Comparison of ENCODE assay signal across 17 cellular contexts in the genomic region with DNA sequence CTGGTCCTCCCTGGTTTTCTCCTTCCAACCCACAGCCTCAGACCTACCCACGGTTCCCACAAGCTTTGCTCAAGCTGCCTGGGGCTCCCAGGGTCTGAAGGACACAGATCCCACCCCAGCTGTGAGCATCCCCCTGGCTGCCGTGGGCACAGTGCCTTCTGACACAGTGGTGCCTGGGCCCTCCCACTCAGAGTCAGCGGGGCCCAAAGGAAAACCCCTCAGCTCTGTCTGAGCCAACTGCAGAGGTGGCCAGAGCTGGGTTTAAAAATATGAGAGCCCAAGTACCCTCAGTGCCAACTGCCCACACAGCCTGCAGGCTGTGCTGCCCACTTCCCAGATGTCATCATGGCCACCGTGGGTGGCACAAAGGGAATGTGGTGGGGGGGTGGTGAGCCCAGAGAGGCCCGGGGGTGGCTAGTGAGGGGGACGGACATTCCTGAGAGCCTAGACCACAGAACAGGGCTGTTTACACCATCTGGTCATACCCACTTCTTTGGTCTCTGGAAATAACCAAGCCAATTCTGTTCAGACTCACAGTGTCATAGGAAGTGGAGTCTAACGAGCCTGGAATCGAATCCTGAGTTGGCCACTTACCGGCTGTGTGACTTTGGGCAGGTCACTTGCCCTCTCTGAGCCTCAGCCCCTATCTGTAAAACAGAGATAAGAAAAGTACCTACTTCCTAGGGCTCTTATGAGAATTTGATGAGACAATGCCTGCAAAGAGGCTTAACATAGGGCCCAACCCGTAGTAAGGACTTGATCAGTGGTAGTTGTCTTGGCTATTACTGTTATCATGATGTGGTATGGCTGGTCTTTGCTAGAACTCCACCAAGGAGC.
DNase-seq lines count a peak whose midpoint lies in the region; ATAC-seq and TF ChIP-seq lines count a peak whose summit lies in the region.
"Had no signal": no experiment of that assay in that cellular context is flagged by ENCODE, and none has a peak within 500 bp of the region (broad histone marks: within the 10 kb centered on the region; RNA-seq: fewer than 3 reads in every experiment).

No MANE protein-coding gene starts in this region.

- no peak overlapping the region for H3K9ac ChIP-seq in neuronal stem cell (ENCODE audit: low read depth, low read length, poor library complexity)

- H3K4me3 Mint-ChIP-seq in brain (no peak overlapping the region), immature natural killer cell (no peak overlapping the region)
- H3K4me3 Mint-ChIP-seq: activated naive CD4-positive, alpha-beta T cell treated with anti-CD3 and anti-CD28 coated beads for 36 hours; CD8-positive, alpha-beta memory T cell had no signal

- ATAC-seq in HG03521 (IDR thresholded peaks at IDR 0.05; ENCODE audit: unreplicated experiment): no peak

- H3K4me1 ChIP-seq in neuronal stem cell (ENCODE audit: control insufficient read depth in 2 of 2, insufficient read depth in 1 of 2, low read depth in 1 of 2, low read length in 2 of 2): peaks cover 0 to 8% of the 10 kb centered on the region in 2 donors

- H3K4me3 ChIP-seq in AG10803 (ENCODE audit: low read length): no peak overlapping the region
- H3K4me3 ChIP-seq in neuronal stem cell (ENCODE audit: low read length in 2 of 2): no peak overlapping the region
- H3K4me3 ChIP-seq: tibial nerve had no signal

- no peak overlapping the region for H2AFZ ChIP-seq in neuronal stem cell (ENCODE audit: low read length)

- H3K36me3 Mint-ChIP-seq in brain (no peaks in the 10 kb centered on the region), immature natural killer cell (no peaks in the 10 kb centered on the region)

- peak overlapping the region; percentile 24 for H3K18ac ChIP-seq in neuronal stem cell (ENCODE audit: low read length)

- no peak overlapping the region for H4K8ac ChIP-seq in neuronal stem cell (ENCODE audit: low read depth, low read length)

- H2BK120ac ChIP-seq in neuronal stem cell (ENCODE audit: low read depth, low read length): no peak overlapping the region

- H3K36me3 ChIP-seq in neuronal stem cell (replicated peaks in 1 of 2; ENCODE audit: control insufficient read depth in 2 of 2, insufficient read depth in 2 of 2, low read length in 2 of 2): no peaks in the 10 kb centered on the region
- H3K36me3 ChIP-seq: tibial nerve had no signal

- H3K27ac ChIP-seq in neuronal stem cell (replicated peaks; ENCODE audit: low read length): no peak overlapping the region

- H4K91ac ChIP-seq in neuronal stem cell (ENCODE audit: low read depth, low read length, poor library complexity): no peak overlapping the region

- H3K27me3 Mint-ChIP-seq in brain (peaks cover 9% of the 10 kb centered on the region), immature natural killer cell (ENCODE audit: low read depth in 3 of 3) (peaks cover 3 to 13% (median 9%) of the 10 kb centered on the region in 3 donors)

- DNase-seq in AG10803 (ENCODE audit: low read depth) (peak; percentile 20), H4 (ENCODE audit: low spot score) (peak; percentile 71), neuronal stem cell (ENCODE audit: low spot score) (no peak), GF-D8 (lab: John Stamatoyannopoulos, UW) (no peak), amniotic stem cell (lab: John Stamatoyannopoulos, UW) (no peak), immature natural killer cell (no peak)
- DNase-seq: activated CD4-positive, alpha-beta T cell treated with anti-CD3 and anti-CD28 coated beads, Interleukin-2, amount 50 U/mL, for 4 hours; activated naive CD4-positive, alpha-beta T cell treated with anti-CD3 and anti-CD28 coated beads for 36 hours; CD8-positive, alpha-beta memory T cell; DMS79 treated with DMSO at 0.1 percent for 48 hours; NCI-H1436; Right ventricle myocardium superior; stimulated activated CD4-positive, alpha-beta T cell treated with anti-CD3 and anti-CD28 coated beads, Interleukin-12 subunit alpha, Interleukin-12 subunit beta, amount 100 ng/mL, for 4 hours; T-helper 1 cell had no signal

- no peak overlapping the region for H3K23ac ChIP-seq in neuronal stem cell (ENCODE audit: low read depth, low read length, poor library complexity)

- no peak overlapping the region for H2BK12ac ChIP-seq in neuronal stem cell (ENCODE audit: low read length)

- H3K27me3 ChIP-seq in neuronal stem cell (ENCODE audit: control insufficient read depth in 3 of 3, insufficient read depth in 3 of 3, low read depth in 1 of 3, low read length in 3 of 3): peaks cover 0 to 37% (median 0%) of the 10 kb centered on the region in 3 experiments

- H3K4me1 Mint-ChIP-seq in brain (peaks cover 28% of the 10 kb centered on the region), immature natural killer cell (no peaks in the 10 kb centered on the region)
- H3K4me1 Mint-ChIP-seq: CD8-positive, alpha-beta memory T cell had no signal

- peak overlapping the region in 3 of 5 experiments; percentile 54 to 83 (median 80) for H3K27ac Mint-ChIP-seq in brain
- H3K27ac Mint-ChIP-seq in immature natural killer cell: no peak overlapping the region
- H3K27ac Mint-ChIP-seq: activated naive CD4-positive, alpha-beta T cell treated with anti-CD3 and anti-CD28 coated beads for 36 hours; CD8-positive, alpha-beta memory T cell had no signal

- WGBS in neuronal stem cell (ENCODE audit: extremely low coverage in 2 of 2, insufficient read length in 2 of 2, insufficient replicate concordance in 1 of 2), 2 donors: no CpG with 5 or more reads among the region's 10 CpGs

- no peak overlapping the region for H3K14ac ChIP-seq in neuronal stem cell (ENCODE audit: low read length)

- no peaks in the 10 kb centered on the region for H3K9me3 ChIP-seq in neuronal stem cell (replicated peaks in 1 of 2; ENCODE audit: control insufficient read depth in 2 of 2, insufficient read depth in 1 of 2, low read depth in 1 of 2, low read length in 2 of 2)

- no peak overlapping the region for H2BK15ac ChIP-seq in neuronal stem cell (ENCODE audit: low read length)

- no peak overlapping the region for H2BK5ac ChIP-seq in neuronal stem cell (ENCODE audit: low read length)

- peak overlapping the region; percentile 7 for H2AK5ac ChIP-seq in neuronal stem cell (ENCODE audit: low read depth, low read length)

- H3K79me1 ChIP-seq in neuronal stem cell (ENCODE audit: low read depth, low read length): no peaks in the 10 kb centered on the region

- no peak overlapping the region for H3K4ac ChIP-seq in neuronal stem cell (ENCODE audit: low read length)

- no peak for TF ChIP-seq CTCF in AG10803 (conservative IDR thresholded peaks at IDR 0.05; ENCODE audit: low read length)
- TF ChIP-seq CTCF in brain (conservative IDR thresholded peaks at IDR 0.05): no peak

- H3K9me3 Mint-ChIP-seq in brain (peaks cover 3 to 11% (median 5%) of the 10 kb centered on the region in 5 experiments), immature natural killer cell (peaks cover 0 to 7% (median 3%) of the 10 kb centered on the region in 6 donors)

- H3K4me2 ChIP-seq in neuronal stem cell (ENCODE audit: insufficient read depth, low read length, poor library complexity, severe bottlenecking): no peak overlapping the region

Comparison
In these comparisons a context has a peak if more than half of its experiments do, and no peak if none do; other contexts are left out.
1. DNase-seq: peak in AG10803 (single experiment) and H4 (single experiment); none in neuronal stem cell (single experiment), GF-D8 (single experiment), amniotic stem cell (single experiment) and immature natural killer cell (0 of 3).
2. H3K27ac Mint-ChIP-seq: peak in brain (3 of 5); none in immature natural killer cell (0 of 6).